ENCODE assay signal across 8 cellular contexts in genomic region chr13:42990991-42991891, GRCh38. TPM values are rescaled to one million over a fixed set of nuclear protein-coding genes. Genes with fewer than 3 reads are reported as not detected.
DNase-seq lines count a peak whose midpoint lies in the region; ATAC-seq and TF ChIP-seq lines count a peak whose summit lies in the region.

No MANE protein-coding gene starts in this region.

- H3K27me3 Mint-ChIP-seq in activated naive CD8-positive, alpha-beta T cell: no peaks in the 10 kb centered on the region

- H3K4me1 Mint-ChIP-seq in activated naive CD8-positive, alpha-beta T cell (ENCODE audit: low read depth): peaks cover 52% of the 10 kb centered on the region

- peak overlapping the region; percentile 57 for H3K4me3 ChIP-seq in kidney epithelial cell (ENCODE audit: low read depth, low read length)
- H3K4me3 ChIP-seq in stomach smooth muscle (ENCODE audit: low read length in 2 of 2): peak overlapping the region; percentile 66 to 83

- no peak for ATAC-seq in GM19035 (IDR thresholded peaks at IDR 0.05; ENCODE audit: unreplicated experiment)

- H3K27ac Mint-ChIP-seq in activated naive CD8-positive, alpha-beta T cell: peak overlapping the region; percentile 99

- peak overlapping the region; percentile 70 for H3K27ac ChIP-seq in stomach smooth muscle (ENCODE audit: low read length)

- peak overlapping the region; percentile 74 to 89 for H3K9ac ChIP-seq in stomach smooth muscle (ENCODE audit: low read length in 2 of 2)

- no peak for TF ChIP-seq CTCF in kidney epithelial cell (IDR thresholded peaks at IDR 0.05; ENCODE audit: insufficient read depth, low read length, poor library complexity, severe bottlenecking)

- H3K36me3 Mint-ChIP-seq in activated naive CD8-positive, alpha-beta T cell: peaks cover 9% of the 10 kb centered on the region

- H3K27me3 ChIP-seq in kidney epithelial cell (ENCODE audit: control insufficient read depth, insufficient read depth, low read length) (no peaks in the 10 kb centered on the region), stomach smooth muscle (ENCODE audit: control insufficient read depth in 1 of 2, insufficient read depth in 2 of 2, low read length in 2 of 2) (no peaks in the 10 kb centered on the region)

- no peaks in the 10 kb centered on the region for H3K9me3 Mint-ChIP-seq in activated naive CD8-positive, alpha-beta T cell (ENCODE audit: low read depth)

- peaks cover 22% of the 10 kb centered on the region for H3K4me1 ChIP-seq in stomach smooth muscle (ENCODE audit: control insufficient read depth, insufficient read depth, low read length)

- no peaks in the 10 kb centered on the region for H3K9me3 ChIP-seq in stomach smooth muscle (ENCODE audit: control insufficient read depth in 2 of 2, low read length in 2 of 2)

- in situ Hi-C loops in KBM-7 (cut with MboI; ENCODE audit: low pct_unique_long_range_greater_than_20kb, low sequenced_read_pairs): no loop called here

- peak; percentile 36 for DNase-seq in NCI-H526 treated with DMSO at 0.1 percent for 48 hours (lab: John Stamatoyannopoulos, UW)
- DNase-seq in NCI-H526 (lab: John Stamatoyannopoulos, UW): no peak
- no peak for DNase-seq in kidney epithelial cell (ENCODE audit: low read depth)
- no peak for DNase-seq in KBM-7
- no peak for DNase-seq in NCI-H146 (lab: John Stamatoyannopoulos, UW)

- H3K4me3 Mint-ChIP-seq in activated naive CD8-positive, alpha-beta T cell: peak overlapping the region; percentile 94

- H3K36me3 ChIP-seq in kidney epithelial cell (ENCODE audit: control insufficient read depth, insufficient read depth, low read length) (no peaks in the 10 kb centered on the region), stomach smooth muscle (ENCODE audit: control insufficient read depth in 2 of 2, insufficient read depth in 2 of 2, low read length in 2 of 2) (no peaks in the 10 kb centered on the region)

RNA-seq across cellular contexts. Expression of gene EPSTI1, which starts 0.8 kb away (rescaled TPM):
- total RNA-seq in kidney epithelial cell: 2.5 and 5.6 TPM in 2 replicates

RNA-seq across cellular contexts. Expression of gene DNAJC15, which starts 32.1 kb away (rescaled TPM):
- 16.0 and 23.8 TPM in 2 replicates for total RNA-seq in kidney epithelial cell
